8 cellular contexts compared by ENCODE assay signal in the genomic region with DNA sequence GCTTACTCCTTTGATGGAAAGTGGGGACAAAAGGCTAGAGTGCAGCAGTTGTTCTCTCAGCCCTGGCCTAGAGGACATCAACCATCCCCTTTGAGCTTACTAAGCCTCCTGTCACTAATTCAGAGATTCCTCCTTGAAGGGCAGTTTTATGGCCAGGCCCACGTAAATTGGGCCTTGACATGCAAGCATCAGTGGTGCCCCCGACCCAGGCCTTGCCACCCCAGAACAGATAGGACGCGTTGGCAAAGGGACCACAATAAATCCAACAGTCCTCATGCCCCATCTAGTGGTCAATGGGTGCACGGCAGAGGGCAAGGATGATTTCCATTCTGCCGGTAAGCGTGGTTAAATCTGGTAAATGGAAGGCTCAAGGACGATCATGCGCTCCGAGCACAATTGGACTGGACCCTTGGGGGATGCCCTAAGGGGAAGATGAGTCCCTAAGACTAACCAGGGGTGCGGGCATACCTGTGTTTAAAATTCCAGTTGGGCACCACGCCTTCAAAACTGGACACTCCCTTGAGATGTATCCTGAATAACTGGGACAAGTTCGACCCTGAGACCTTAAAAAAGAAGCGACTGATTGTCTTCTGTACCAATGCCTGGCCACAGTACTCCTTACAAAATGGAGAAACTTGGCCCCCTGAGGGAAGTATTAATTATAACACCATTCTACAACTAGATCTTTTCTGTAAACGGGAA. TPM values are rescaled to one million over a fixed set of nuclear protein-coding genes. Genes with fewer than 3 reads are reported as not detected.
DNase-seq lines count a peak whose midpoint lies in the region; ATAC-seq, FAIRE-seq and TF ChIP-seq lines count a peak whose summit lies in the region.

No MANE protein-coding gene starts in this region.

- H4K20me1 ChIP-seq in endothelial cell of umbilical vein (replicated peaks; ENCODE audit: control insufficient read depth, extremely low read depth, insufficient read depth, low read length): peaks cover 1% of the 10 kb centered on the region

- H3K4me2 ChIP-seq in endothelial cell of umbilical vein (ENCODE audit: insufficient read depth, low read length): no peak overlapping the region

- H3K36me3 ChIP-seq in endothelial cell of umbilical vein (ENCODE audit: control insufficient read depth in 2 of 2, extremely low read depth in 1 of 2, insufficient read depth in 2 of 2, low read length in 2 of 2): no peaks in the 10 kb centered on the region

- peak; percentile 24 for DNase-seq in 8988T
- DNase-seq in GM12892 (ENCODE audit: insufficient read length): peak; percentile 13
- peak; percentile 3 for DNase-seq in NCI-H2171 treated with DMSO at 0.1 percent for 48 hours (lab: John Stamatoyannopoulos, UW)
- DNase-seq in activated CD8-positive, alpha-beta memory T cell treated with anti-CD3 and anti-CD28 coated beads, Interleukin-2, amount 10 ng/mL, durations not matched to agents 7 days and 5 days: peak; percentile 65
- DNase-seq in endothelial cell of umbilical vein (ENCODE audit: low read depth, low spot score): peak; percentile 54
- peak; percentile 55 for DNase-seq in myocyte (ENCODE audit: low read depth)
- DNase-seq in stimulated activated CD8-positive, alpha-beta memory T cell treated with anti-CD3 and anti-CD28 coated beads, Interleukin-7, amount 100 ng/mL, for 48 hours (ENCODE audit: extremely low read depth in 1 of 2, low read depth in 1 of 2): peak; percentile 21 to 37

- dilution Hi-C loops in endothelial cell of umbilical vein (cut with MboI; ENCODE audit: extremely low pct_ligation_motif_present, low sequenced_read_pairs): no loop called here

- no peak overlapping the region for H3K27ac ChIP-seq in endothelial cell of umbilical vein (ENCODE audit: insufficient read depth, low read depth, low read length)

- H3K9me1 ChIP-seq in endothelial cell of umbilical vein (replicated peaks; ENCODE audit: control insufficient read depth, extremely low read depth, insufficient read depth, low read length): no peaks in the 10 kb centered on the region

- TF ChIP-seq POLR2A in GM12892 (IDR thresholded peaks at IDR 0.05; ENCODE audit: low read depth, low read length) (no peak), endothelial cell of umbilical vein (IDR thresholded peaks at IDR 0.05; ENCODE audit: low read depth, low read length) (no peak)

- H3K9me3 Mint-ChIP-seq in activated CD8-positive, alpha-beta memory T cell treated with anti-CD3 and anti-CD28 coated beads, Interleukin-2, amount 10 ng/mL, durations not matched to agents 7 days and 5 days (ENCODE audit: low read depth): no peaks in the 10 kb centered on the region

- H3K4me3 Mint-ChIP-seq in activated CD8-positive, alpha-beta memory T cell treated with anti-CD3 and anti-CD28 coated beads, Interleukin-2, amount 10 ng/mL, durations not matched to agents 7 days and 5 days: no peak overlapping the region

- ATAC-seq in HG02938 (IDR thresholded peaks at IDR 0.05; ENCODE audit: unreplicated experiment): peak; percentile 95
- peak; percentile 79 for ATAC-seq in activated CD8-positive, alpha-beta memory T cell treated with anti-CD3 and anti-CD28 coated beads, Interleukin-2, amount 10 ng/mL, durations not matched to agents 7 days and 5 days

- peak; percentile 78 to 82 for TF ChIP-seq CTCF in endothelial cell of umbilical vein (IDR thresholded peaks at IDR 0.05; ENCODE audit: extremely low read depth in 1 of 2, insufficient read depth in 1 of 2, low read depth in 1 of 2, low read length in 2 of 2)

- peaks cover 38% of the 10 kb centered on the region for H3K79me2 ChIP-seq in endothelial cell of umbilical vein (ENCODE audit: control insufficient read depth, insufficient read depth, low read length)

- POLR2A ChIA-PET in endothelial cell of umbilical vein (lab: Charles Lee): no interaction called here

- H3K9ac ChIP-seq in endothelial cell of umbilical vein (replicated peaks; ENCODE audit: extremely low read depth, insufficient read depth, low read length): no peak overlapping the region

- peaks cover 7% of the 10 kb centered on the region for H3K36me3 Mint-ChIP-seq in activated CD8-positive, alpha-beta memory T cell treated with anti-CD3 and anti-CD28 coated beads, Interleukin-2, amount 10 ng/mL, durations not matched to agents 7 days and 5 days

- BruUV-seq in endothelial cell of umbilical vein (replicated peaks; lab: Mats Ljungman, UMichigan): no TSS peak

- H3K4me3 ChIP-seq in endothelial cell of umbilical vein (replicated peaks in 1 of 3; ENCODE audit: insufficient read depth in 1 of 3, low read depth in 1 of 3, low read length in 3 of 3): no peak overlapping the region

- no peaks in the 10 kb centered on the region for H3K27me3 Mint-ChIP-seq in activated CD8-positive, alpha-beta memory T cell treated with anti-CD3 and anti-CD28 coated beads, Interleukin-2, amount 10 ng/mL, durations not matched to agents 7 days and 5 days

- H3K27ac Mint-ChIP-seq in activated CD8-positive, alpha-beta memory T cell treated with anti-CD3 and anti-CD28 coated beads, Interleukin-2, amount 10 ng/mL, durations not matched to agents 7 days and 5 days: no peak overlapping the region

- no peaks in the 10 kb centered on the region for H3K27me3 ChIP-seq in endothelial cell of umbilical vein (ENCODE audit: control insufficient read depth in 2 of 2, insufficient read depth in 2 of 2, low read length in 2 of 2)

- intact Hi-C loops in endothelial cell of umbilical vein (cut with micrococcal nuclease): loop anchor here (1.0 kb wide), 4 partner anchors 110 to 643 kb away; no protein-coding TSS in a partner anchor

- H3K9me3 ChIP-seq in endothelial cell of umbilical vein (replicated peaks; ENCODE audit: control insufficient read depth, insufficient read depth, low read length): no peaks in the 10 kb centered on the region

- peaks cover 13% of the 10 kb centered on the region for H3K4me1 Mint-ChIP-seq in activated CD8-positive, alpha-beta memory T cell treated with anti-CD3 and anti-CD28 coated beads, Interleukin-2, amount 10 ng/mL, durations not matched to agents 7 days and 5 days

- no peak overlapping the region for H2AFZ ChIP-seq in endothelial cell of umbilical vein (ENCODE audit: low read depth, low read length)

- H3K4me1 ChIP-seq in endothelial cell of umbilical vein (ENCODE audit: control insufficient read depth, extremely low read depth, insufficient read depth, low read length): no peaks in the 10 kb centered on the region

- CTCF ChIA-PET in activated CD8-positive, alpha-beta memory T cell treated with anti-CD3 and anti-CD28 coated beads, Interleukin-2, amount 10 ng/mL, durations not matched to agents 7 days and 5 days (lab: Charles Lee): interaction anchor here (0.9 kb wide), 1 partner anchor 17 kb away, joined by 3 read pairs; no protein-coding TSS in a partner anchor
- CTCF ChIA-PET in endothelial cell of umbilical vein (lab: Charles Lee): interaction anchor here (0.6 to 1.0 kb wide), 7 partner anchors 14 to 643 kb away, joined by 3 to 12 read pairs (median 3); no protein-coding TSS in a partner anchor

- peak; percentile 91 for FAIRE-seq in GM12892 (lab: Jason Lieb, UNC)
- FAIRE-seq in endothelial cell of umbilical vein (lab: Jason Lieb, UNC): peak; percentile 97

TF ChIP-seq in endothelial cell of umbilical vein, 7 proteins besides CTCF, POLR2A, EP300 and RAD21:
- no peak for TF ChIP-seq JUN (IDR thresholded peaks at IDR 0.05; ENCODE audit: borderline replicate concordance, insufficient read depth, insufficient read length, low read depth)
- TF ChIP-seq POLR2AphosphoS5 (IDR thresholded peaks at IDR 0.05; ENCODE audit: insufficient read depth, low read depth, low read length): no peak
- no peak for TF ChIP-seq MYC (IDR thresholded peaks at IDR 0.05; ENCODE audit: low read depth, low read length)
- no peak for TF ChIP-seq FOS (IDR thresholded peaks at IDR 0.05; ENCODE audit: borderline replicate concordance, insufficient read depth, low read length)
- no peak for TF ChIP-seq EZH2 (IDR thresholded peaks at IDR 0.05; ENCODE audit: borderline replicate concordance, low read depth, low read length, severe bottlenecking)
- TF ChIP-seq, protein P1, sequence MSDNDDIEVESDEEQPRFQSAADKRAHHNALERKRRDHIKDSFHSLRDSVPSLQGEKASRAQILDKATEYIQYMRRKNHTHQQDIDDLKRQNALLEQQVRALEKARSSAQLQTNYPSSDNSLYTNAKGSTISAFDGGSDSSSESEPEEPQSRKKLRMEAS (IDR thresholded peaks at IDR 0.05; ENCODE audit: insufficient read depth, insufficient read length): no peak
- no peak for TF ChIP-seq GATA2 (IDR thresholded peaks at IDR 0.05; ENCODE audit: insufficient read depth, insufficient read length, low read depth, low read length)

RNA-seq across cellular contexts. Expression of a gene that starts 32.6 kb away (rescaled TPM):
- 11.5 TPM for polyA plus RNA-seq in GM12892 (2012; ENCODE audit: missing spikeins)
- 10 to 100 TPM; 32.9 to 39.6 TPM for total RNA-seq in activated CD8-positive, alpha-beta memory T cell treated with anti-CD3 and anti-CD28 coated beads, Interleukin-2, amount 10 ng/mL, durations not matched to agents 7 days and 5 days
- total RNA-seq in endothelial cell of umbilical vein (9.2 and 12.0 TPM in 2 replicates), myocyte (18.6 and 18.7 TPM in 2 replicates)
- polyA plus RNA-seq in endothelial cell of umbilical vein: 1.5 and 1.8 TPM in 2 replicates
- 1.4 and 1.5 TPM in 2 replicates for polyA plus RNA-seq in endothelial cell of umbilical vein (2011; cell fraction: cytosol; rRNA removed)
- polyA plus RNA-seq in endothelial cell of umbilical vein (2011; cell fraction: nucleus; rRNA removed): 7.0 and 8.0 TPM in 2 replicates
- 4.2 and 4.9 TPM in 2 replicates for polyA plus RNA-seq in endothelial cell of umbilical vein (2012)
- polyA minus RNA-seq in endothelial cell of umbilical vein: 38.8 and 44.9 TPM in 2 replicates
- polyA minus RNA-seq in endothelial cell of umbilical vein (2011; cell fraction: cytosol; rRNA and poly(A)+ RNA removed): 2.3 TPM
- 67.2 and 142 TPM in 2 replicates for polyA minus RNA-seq in endothelial cell of umbilical vein (2011; cell fraction: nucleus; rRNA and poly(A)+ RNA removed)
- polyA plus RNA-seq in myocyte (2012): 2.1 TPM

Comparison
In these comparisons a context has a peak if more than half of its experiments do, and no peak if none do; other contexts are left out.
1. DNase-seq: peak in every context shown above with its lines; median percentile 65 in activated CD8-positive, alpha-beta memory T cell treated with anti-CD3 and anti-CD28 coated beads, Interleukin-2, amount 10 ng/mL, durations not matched to agents 7 days and 5 days; 55 in myocyte; 54 in endothelial cell of umbilical vein; 29 in stimulated activated CD8-positive, alpha-beta memory T cell treated with anti-CD3 and anti-CD28 coated beads, Interleukin-7, amount 100 ng/mL, for 48 hours; 24 in 8988T; 13 in GM12892; 3 in NCI-H2171 treated with DMSO at 0.1 percent for 48 hours.